13 cellular contexts compared by ENCODE assay signal in genomic region chr7:127486654-127487053, GRCh38.
A peak's percentile ranks its signal among the peaks of the same experiment; 100 is the strongest.
DNase-seq lines count a peak whose midpoint lies in the region; ATAC-seq and TF ChIP-seq lines count a peak whose summit lies in the region.
"Had no signal": no experiment of that assay in that cellular context is flagged by ENCODE, and none has a peak within 500 bp of the region (broad histone marks: within the 10 kb centered on the region; RNA-seq: fewer than 3 reads in every experiment).

No MANE protein-coding gene starts in this region.

- H3K4me3 ChIP-seq in foreskin fibroblast (ENCODE audit: low read depth in 1 of 2, low read length in 2 of 2) = no peak overlapping the region
- H3K4me3 ChIP-seq: thoracic aorta had no signal

- no peaks in the 10 kb centered on the region for H3K36me3 Mint-ChIP-seq in activated T-helper 17 cell treated with anti-CD3 and anti-CD28 coated beads, Interleukin-2, amount 50 U/mL, for 72 hours (ENCODE audit: low read depth)
- H3K36me3 Mint-ChIP-seq: CD14-positive monocyte had no signal

- no peaks in the 10 kb centered on the region for H3K9me3 Mint-ChIP-seq in activated T-helper 17 cell treated with anti-CD3 and anti-CD28 coated beads, Interleukin-2, amount 50 U/mL, for 72 hours

- DNase-seq in stimulated activated CD4-positive, alpha-beta T cell treated with anti-CD3 and anti-CD28 coated beads, Interleukin-15, amount 100 ng/mL, for 24 hours = peak; percentile 18
- DNase-seq in stimulated activated CD4-positive, alpha-beta T cell treated with anti-CD3 and anti-CD28 coated beads, Interleukin-2, amount 100 ng/mL, for 24 hours = no peak
- no peak for DNase-seq in NCI-H2029 treated with DMSO at 0.1 percent for 48 hours (lab: John Stamatoyannopoulos, UW)
- DNase-seq in foreskin fibroblast = no peak
- no peak for DNase-seq in NCI-H1105 (lab: John Stamatoyannopoulos, UW)
- no peak for DNase-seq in sciatic nerve (ENCODE audit: low spot score)
- DNase-seq: KBM-7; stimulated activated CD4-positive, alpha-beta T cell treated with anti-CD3 and anti-CD28 coated beads, Interleukin-4, amount 100 ng/mL, for 1 hour; T-helper 9 cell had no signal

- intact Hi-C loops in sciatic nerve (cut with DNase I) = no loop called here

- H3K4me1 Mint-ChIP-seq in activated T-helper 17 cell treated with anti-CD3 and anti-CD28 coated beads, Interleukin-2, amount 50 U/mL, for 72 hours = no peaks in the 10 kb centered on the region
- H3K4me1 Mint-ChIP-seq: CD14-positive monocyte had no signal

- H3K27me3 Mint-ChIP-seq in activated T-helper 17 cell treated with anti-CD3 and anti-CD28 coated beads, Interleukin-2, amount 50 U/mL, for 72 hours = peaks cover 16% of the 10 kb centered on the region

- no peak overlapping the region for H3K27ac Mint-ChIP-seq in activated T-helper 17 cell treated with anti-CD3 and anti-CD28 coated beads, Interleukin-2, amount 50 U/mL, for 72 hours
- H3K27ac Mint-ChIP-seq: CD14-positive monocyte had no signal

- ATAC-seq in HG03354 (IDR thresholded peaks at IDR 0.05; ENCODE audit: poor library complexity, severe bottlenecking, unreplicated experiment) (peak; percentile 47), sciatic nerve (no peak)
- peak; percentile 72 for ATAC-seq in activated T-helper 17 cell treated with anti-CD3 and anti-CD28 coated beads, Interleukin-2, amount 50 U/mL, for 72 hours (replicated peaks)

- TF ChIP-seq CTCF in foreskin fibroblast (IDR thresholded peaks at IDR 0.05; ENCODE audit: low read depth, low read length) = no peak

- no peak overlapping the region for H3K4me3 Mint-ChIP-seq in activated T-helper 17 cell treated with anti-CD3 and anti-CD28 coated beads, Interleukin-2, amount 50 U/mL, for 72 hours
